8 cellular contexts compared by ENCODE assay signal in the genomic region with DNA sequence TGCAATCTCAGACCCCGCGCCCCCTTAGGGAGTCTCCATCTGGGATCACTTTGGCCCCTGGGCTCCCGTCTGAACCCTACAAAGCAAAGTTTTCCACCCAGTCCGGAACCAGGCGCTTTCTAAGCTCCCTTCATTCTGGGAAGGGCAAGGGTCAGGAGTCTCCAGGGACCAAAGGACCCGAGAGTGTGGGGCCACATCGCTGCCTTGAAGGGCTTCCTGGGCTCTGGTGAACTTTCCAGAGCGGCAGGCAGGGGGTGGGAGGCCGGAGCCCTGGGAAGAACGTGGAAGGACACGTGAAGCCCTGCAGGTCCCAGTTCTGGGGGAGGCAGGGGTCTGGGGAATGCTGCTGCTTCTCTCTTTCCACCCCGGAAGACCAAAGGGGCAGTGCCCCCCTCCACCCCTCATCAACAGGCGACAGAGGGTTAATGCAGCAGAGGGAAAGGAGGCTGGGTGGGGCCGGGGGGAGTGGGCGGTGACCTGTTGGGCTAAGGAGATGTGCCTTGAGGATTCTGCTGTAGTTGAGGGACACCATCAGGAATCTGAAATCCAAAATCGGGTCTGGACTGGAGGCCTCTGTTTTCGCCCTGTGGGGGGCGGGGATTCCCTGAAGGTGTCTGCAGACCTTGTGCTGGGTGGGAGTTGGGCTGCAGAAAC. TPM values are rescaled to one million over a fixed set of nuclear protein-coding genes. Genes with fewer than 3 reads are reported as not detected.
A peak's percentile ranks its signal among the peaks of the same experiment; 100 is the strongest.
DNase-seq lines count a peak whose midpoint lies in the region; TF ChIP-seq lines count a peak whose summit lies in the region.

No MANE protein-coding gene starts in this region.

- peaks cover 5% of the 10 kb centered on the region for H3K27me3 Mint-ChIP-seq in activated T-cell treated with anti-CD3 and anti-CD28 coated beads, Interleukin-2, amount 50 U/mL, for 24 hours

- H3K36me3 ChIP-seq in suprapubic skin = no peaks in the 10 kb centered on the region

- no peak for DNase-seq in activated T-cell treated with anti-CD3 and anti-CD28 coated beads, Interleukin-2, amount 50 U/mL, for 24 hours
- DNase-seq in activated T-cell treated with anti-CD3 and anti-CD28 coated beads, Interleukin-2, amount 50 U/mL, for 1 hour = no peak
- DNase-seq in astrocyte of the cerebellum (ENCODE audit: low read depth) (no peak), suprapubic skin (ENCODE audit: low spot score in 2 of 2) (no peak), DMS153 (lab: John Stamatoyannopoulos, UW) (no peak), NCI-H345 (lab: John Stamatoyannopoulos, UW) (no peak)
- DNase-seq in stimulated activated naive CD4-positive, alpha-beta T cell treated with Interleukin-2 at 50 U/mL for 16 hours (lab: John Stamatoyannopoulos, UW) = no peak

- no peaks in the 10 kb centered on the region for H3K9me3 ChIP-seq in suprapubic skin

- no peak for TF ChIP-seq EP300 in suprapubic skin (IDR thresholded peaks at IDR 0.05)

- H3K36me3 Mint-ChIP-seq in activated T-cell treated with anti-CD3 and anti-CD28 coated beads, Interleukin-2, amount 50 U/mL, for 24 hours (ENCODE audit: low read depth) = no peaks in the 10 kb centered on the region

- in situ Hi-C loops in astrocyte of the cerebellum (cut with HindIII; ENCODE audit: low sequenced_read_pairs) = no loop called here

- WGBS in suprapubic skin = 7% methylated on average over 12 of the region's 18 CpGs

- peak overlapping the region; percentile 97 for H3K27ac ChIP-seq in layer of hippocampus (ENCODE audit: low read depth, low read length)
- H3K27ac ChIP-seq in suprapubic skin = peak overlapping the region; percentile 38

- TF ChIP-seq CTCF in astrocyte of the cerebellum (IDR thresholded peaks at IDR 0.05; ENCODE audit: low read depth, low read length, missing control alignments) (no peak), suprapubic skin (IDR thresholded peaks at IDR 0.05) (no peak)

- no peaks in the 10 kb centered on the region for H3K9me3 Mint-ChIP-seq in activated T-cell treated with anti-CD3 and anti-CD28 coated beads, Interleukin-2, amount 50 U/mL, for 24 hours

- H3K4me3 Mint-ChIP-seq in activated T-cell treated with anti-CD3 and anti-CD28 coated beads, Interleukin-2, amount 50 U/mL, for 24 hours = peak overlapping the region; percentile 67

- H3K27ac Mint-ChIP-seq in activated T-cell treated with anti-CD3 and anti-CD28 coated beads, Interleukin-2, amount 50 U/mL, for 24 hours = no peak overlapping the region

- H3K4me3 ChIP-seq in astrocyte of the cerebellum (ENCODE audit: low read depth, low read length) = peak overlapping the region; percentile 45
- peak overlapping the region; percentile 67 for H3K4me3 ChIP-seq in suprapubic skin

- no peak for TF ChIP-seq POLR2A in suprapubic skin (IDR thresholded peaks at IDR 0.05)

- H3K27me3 ChIP-seq in layer of hippocampus (ENCODE audit: control insufficient read depth, insufficient read depth, low read length) (no peaks in the 10 kb centered on the region), suprapubic skin (peaks cover 6% of the 10 kb centered on the region)

- peaks cover 24% of the 10 kb centered on the region for H3K4me1 ChIP-seq in suprapubic skin

- peaks cover 14% of the 10 kb centered on the region for H3K4me1 Mint-ChIP-seq in activated T-cell treated with anti-CD3 and anti-CD28 coated beads, Interleukin-2, amount 50 U/mL, for 24 hours (ENCODE audit: low read depth)

RNA-seq across cellular contexts. Expression of a gene that starts 0.7 kb away (rescaled TPM):
- 1 to 10 TPM; 2.7 to 9.7 (median 4.7) TPM for total RNA-seq in suprapubic skin

RNA-seq across cellular contexts. Expression of a gene that starts 49.4 kb away (rescaled TPM):
- total RNA-seq in suprapubic skin = not detected
